In genomic region chr1:53062731-53063591, GRCh38 we compare ENCODE assay signal across 1 cellular context.
TF ChIP-seq lines count a peak whose summit lies in the region.

No MANE protein-coding gene starts in this region.

TF ChIP-seq in H1, 55 proteins besides CTCF, POLR2A, EP300 and RAD21:
- TF ChIP-seq TEAD4 (IDR thresholded peaks at IDR 0.05; ENCODE audit: low read depth, low read length) (0 out of 2 replicates have a peak, but pooled peaks have one; percentile 1), CHD7 (IDR thresholded peaks at IDR 0.05; ENCODE audit: insufficient replicate concordance, low read length) (no peak), SUZ12 (IDR thresholded peaks at IDR 0.05; ENCODE audit: low read length) (peak; percentile 87), CREB1 (IDR thresholded peaks at IDR 0.05) (no peak), GTF2F1 (IDR thresholded peaks at IDR 0.05; ENCODE audit: borderline replicate concordance, low read depth, low read length) (no peak), E2F6 (IDR thresholded peaks at IDR 0.05) (peak; percentile 30; the same call in 1 of the 2 replicates), SP2 (IDR thresholded peaks at IDR 0.05; ENCODE audit: low read length) (no peak), KDM1A (IDR thresholded peaks at IDR 0.05; ENCODE audit: borderline replicate concordance, low read length) (no peak), SAP30 (IDR thresholded peaks at IDR 0.05; ENCODE audit: insufficient read depth, insufficient replicate concordance, low read length) (no peak), EZH2 (IDR thresholded peaks at IDR 0.05; ENCODE audit: low read depth, low read length, severe bottlenecking) (peak; percentile 81), NANOG (IDR thresholded peaks at IDR 0.05; ENCODE audit: insufficient read depth, low read depth, low read length, poor library complexity, severe bottlenecking) (no peak), TCF12 (IDR thresholded peaks at IDR 0.05; ENCODE audit: low read depth, low read length) (no peak), MAX (IDR thresholded peaks at IDR 0.05) (no peak), FOSL1 (IDR thresholded peaks at IDR 0.05; ENCODE audit: insufficient read depth, low read depth, low read length) (no peak), BCL11A (IDR thresholded peaks at IDR 0.05; ENCODE audit: low read depth in 2 of 2, low read length in 2 of 2) (no peak), KDM4A (IDR thresholded peaks at IDR 0.05; ENCODE audit: low read depth, low read length, severe bottlenecking) (peak; percentile 62), POU5F1 (IDR thresholded peaks at IDR 0.05; ENCODE audit: low read depth, low read length) (no peak), BRCA1 (IDR thresholded peaks at IDR 0.05; ENCODE audit: low read depth, low read length) (no peak), YY1 (IDR thresholded peaks at IDR 0.05; ENCODE audit: low read depth, low read length) (no peak), HDAC2 (IDR thresholded peaks at IDR 0.05; ENCODE audit: borderline replicate concordance in 1 of 2, low read depth in 2 of 2, low read length in 2 of 2) (no peak)
